In genomic region chr15:81118361-81118760, GRCh38 we compare ENCODE assay signal across 1 cellular context.
TF ChIP-seq lines count a peak whose summit lies in the region.

No MANE protein-coding gene starts in this region.

TF ChIP-seq in A549, 52 proteins besides CTCF, POLR2A, EP300 and RAD21 (continued from another document):
- TF ChIP-seq ELK1 (IDR thresholded peaks at IDR 0.05; ENCODE audit: low read depth, low read length) = no peak
- no peak for TF ChIP-seq GATA3 (IDR thresholded peaks at IDR 0.05; ENCODE audit: borderline replicate concordance)
- TF ChIP-seq E2F6 (IDR thresholded peaks at IDR 0.05; ENCODE audit: borderline replicate concordance, low read depth) = no peak
- TF ChIP-seq ESRRA (IDR thresholded peaks at IDR 0.05; ENCODE audit: borderline replicate concordance, low read length) = no peak
- no peak for TF ChIP-seq HEYL (CRISPR knock-in tag; IDR thresholded peaks at IDR 0.05)
- TF ChIP-seq SREBF2 (IDR thresholded peaks at IDR 0.05) = no peak
